Comparison of ENCODE assay signal across 16 cellular contexts in genomic region chr2:99397251-99397920, GRCh38.
DNase-seq lines count a peak whose midpoint lies in the region; ATAC-seq and TF ChIP-seq lines count a peak whose summit lies in the region.
"Had no signal": no experiment of that assay in that cellular context is flagged by ENCODE, and none has a peak within 500 bp of the region (broad histone marks: within the 10 kb centered on the region; RNA-seq: fewer than 3 reads in every experiment).

No MANE protein-coding gene starts in this region.

- H3K36me3 Mint-ChIP-seq in activated CD4-positive, alpha-beta T cell treated with anti-CD3 and anti-CD28 coated beads for 36 hours (ENCODE audit: low read depth): peaks cover 39% of the 10 kb centered on the region
- peaks cover 0 to 93% (median 11%) of the 10 kb centered on the region in 3 donors for H3K36me3 Mint-ChIP-seq in naive thymus-derived CD8-positive, alpha-beta T cell

- ATAC-seq in activated CD4-positive, alpha-beta T cell treated with anti-CD3 and anti-CD28 coated beads for 36 hours: no peak
- no peak for ATAC-seq in naive thymus-derived CD8-positive, alpha-beta T cell
- ATAC-seq in HG03354 (IDR thresholded peaks at IDR 0.05; ENCODE audit: poor library complexity, severe bottlenecking, unreplicated experiment): no peak
- ATAC-seq: T-helper 17 cell had no signal

- H3K4me3 Mint-ChIP-seq in activated CD4-positive, alpha-beta T cell treated with anti-CD3 and anti-CD28 coated beads for 36 hours: no peak overlapping the region
- no peak overlapping the region for H3K4me3 Mint-ChIP-seq in naive thymus-derived CD8-positive, alpha-beta T cell
- H3K4me3 Mint-ChIP-seq: activated CD4-positive, alpha-beta T cell treated with anti-CD3 and anti-CD28 coated beads, Interleukin-2, amount 10 ng/mL, durations not matched to agents 24 days and 14 days; T-helper 17 cell had no signal

- H3K36me3 ChIP-seq in WERI-Rb-1: peaks cover 96% of the 10 kb centered on the region

- H3K4me3 ChIP-seq in WERI-Rb-1 (ENCODE audit: low read depth, low read length): no peak overlapping the region
- H3K4me3 ChIP-seq: GM23248, skin epidermis had no signal

- H3K27ac Mint-ChIP-seq in activated CD4-positive, alpha-beta T cell treated with anti-CD3 and anti-CD28 coated beads for 36 hours: peak overlapping the region; percentile 11
- H3K27ac Mint-ChIP-seq in naive thymus-derived CD8-positive, alpha-beta T cell: peak overlapping the region in 8 of 10 donors; percentile 1 to 90 (median 52)
- H3K27ac Mint-ChIP-seq: activated CD4-positive, alpha-beta T cell treated with anti-CD3 and anti-CD28 coated beads, Interleukin-2, amount 10 ng/mL, durations not matched to agents 24 days and 14 days had no signal

- CTCF ChIA-PET in activated CD4-positive, alpha-beta T cell treated with anti-CD3 and anti-CD28 coated beads for 36 hours (lab: Charles Lee): no interaction called here

- H3K27me3 ChIP-seq in WERI-Rb-1 (ENCODE audit: insufficient read depth, low read depth, severe bottlenecking): no peaks in the 10 kb centered on the region
- H3K27me3 ChIP-seq: neutrophil had no signal

- no peak overlapping the region for H3K27ac ChIP-seq in WERI-Rb-1
- H3K27ac ChIP-seq: GM23248, neutrophil had no signal

- no peaks in the 10 kb centered on the region for H3K4me1 Mint-ChIP-seq in activated CD4-positive, alpha-beta T cell treated with anti-CD3 and anti-CD28 coated beads for 36 hours
- H3K4me1 Mint-ChIP-seq in naive thymus-derived CD8-positive, alpha-beta T cell: peaks cover 0 to 3% (median under 1%) of the 10 kb centered on the region in 4 donors
- H3K4me1 Mint-ChIP-seq: activated CD4-positive, alpha-beta T cell treated with anti-CD3 and anti-CD28 coated beads, Interleukin-2, amount 10 ng/mL, durations not matched to agents 24 days and 14 days had no signal

- intact Hi-C loops in activated CD4-positive, alpha-beta T cell treated with anti-CD3 and anti-CD28 coated beads for 36 hours (cut with DNase I, micrococcal nuclease): no loop called here

- POLR2A ChIA-PET in activated CD4-positive, alpha-beta T cell treated with anti-CD3 and anti-CD28 coated beads for 36 hours (lab: Charles Lee): no interaction called here
- POLR2A ChIA-PET in naive thymus-derived CD8-positive, alpha-beta T cell (lab: Charles Lee): no interaction called here

- TF ChIP-seq CTCF in WERI-Rb-1 (IDR thresholded peaks at IDR 0.05; ENCODE audit: low read depth, low read length): no peak

- H3K9me3 Mint-ChIP-seq in activated CD4-positive, alpha-beta T cell treated with anti-CD3 and anti-CD28 coated beads for 36 hours (ENCODE audit: low read depth): no peaks in the 10 kb centered on the region
- no peaks in the 10 kb centered on the region for H3K9me3 Mint-ChIP-seq in naive thymus-derived CD8-positive, alpha-beta T cell
- H3K9me3 Mint-ChIP-seq: activated CD4-positive, alpha-beta T cell treated with anti-CD3 and anti-CD28 coated beads, Interleukin-2, amount 10 ng/mL, durations not matched to agents 24 days and 14 days had no signal

- H3K9me3 ChIP-seq in WERI-Rb-1 (ENCODE audit: severe bottlenecking): no peaks in the 10 kb centered on the region
- H3K9me3 ChIP-seq: neutrophil had no signal

- DNase-seq in activated CD4-positive, alpha-beta T cell treated with anti-CD3 and anti-CD28 coated beads for 36 hours: no peak
- no peak for DNase-seq in activated CD4-positive, alpha-beta T cell treated with anti-CD3 and anti-CD28 coated beads, Interleukin-2, amount 50 U/mL, for 48 hours
- peak; percentile 53 for DNase-seq in NCI-H1105 treated with DMSO at 0.1 percent for 48 hours (lab: John Stamatoyannopoulos, UW)
- peak; percentile 28 for DNase-seq in cerebellar cortex (ENCODE audit: low spot score)
- DNase-seq in naive thymus-derived CD8-positive, alpha-beta T cell: no peak
- DNase-seq in SHP77 treated with DMSO at 0.1 percent for 48 hours (lab: John Stamatoyannopoulos, UW): no peak
- DNase-seq in WERI-Rb-1: no peak
- DNase-seq: activated CD4-positive, alpha-beta T cell treated with anti-CD3 and anti-CD28 coated beads, Interleukin-2, amount 10 ng/mL, durations not matched to agents 24 days and 14 days; activated gamma-delta T cell treated with Interleukin-2 at 50 U/mL for 16 hours; cerebellar nuclear complex; MV-4-11; T-helper 17 cell had no signal

- H3K27me3 Mint-ChIP-seq in activated CD4-positive, alpha-beta T cell treated with anti-CD3 and anti-CD28 coated beads for 36 hours: no peaks in the 10 kb centered on the region
- H3K27me3 Mint-ChIP-seq in naive thymus-derived CD8-positive, alpha-beta T cell: no peaks in the 10 kb centered on the region
- H3K27me3 Mint-ChIP-seq: activated CD4-positive, alpha-beta T cell treated with anti-CD3 and anti-CD28 coated beads, Interleukin-2, amount 10 ng/mL, durations not matched to agents 24 days and 14 days; T-helper 17 cell had no signal

Comparison
In these comparisons a context has a peak if more than half of its experiments do, and no peak if none do; other contexts are left out.
1. DNase-seq: peak in NCI-H1105 treated with DMSO at 0.1 percent for 48 hours (single experiment) and cerebellar cortex (single experiment); none in activated CD4-positive, alpha-beta T cell treated with anti-CD3 and anti-CD28 coated beads for 36 hours (single experiment), activated CD4-positive, alpha-beta T cell treated with anti-CD3 and anti-CD28 coated beads, Interleukin-2, amount 50 U/mL, for 48 hours (0 of 2), naive thymus-derived CD8-positive, alpha-beta T cell (0 of 10), SHP77 treated with DMSO at 0.1 percent for 48 hours (single experiment) and WERI-Rb-1 (single experiment).